Comparison of ENCODE assay signal across 1 cellular context in genomic region chr10:1464866-1465265, GRCh38.
TF ChIP-seq lines count a peak whose summit lies in the region.

No MANE protein-coding gene starts in this region.

TF ChIP-seq in WTC11, 78 proteins besides CTCF, POLR2A, EP300 and RAD21 (continued from another document):
- TF ChIP-seq FOXP4 (CRISPR knock-in tag; IDR thresholded peaks at IDR 0.05) (no peak), IRF2 (CRISPR knock-in tag; IDR thresholded peaks at IDR 0.05; ENCODE audit: borderline replicate concordance, low read depth) (no peak), CREB1 (CRISPR knock-in tag; IDR thresholded peaks at IDR 0.05) (no peak)
